ENCODE assay signal across 13 cellular contexts in genomic region chr6:14499804-14500203, GRCh38.
A peak's percentile ranks its signal among the peaks of the same experiment; 100 is the strongest.
DNase-seq lines count a peak whose midpoint lies in the region; ATAC-seq and TF ChIP-seq lines count a peak whose summit lies in the region.
"Had no signal": no experiment of that assay in that cellular context is flagged by ENCODE, and none has a peak within 500 bp of the region (broad histone marks: within the 10 kb centered on the region; RNA-seq: fewer than 3 reads in every experiment).

No MANE protein-coding gene starts in this region.

- no peak for TF ChIP-seq CTCF in epithelial cell of esophagus (IDR thresholded peaks at IDR 0.05; ENCODE audit: insufficient read depth, low read depth, low read length, missing control alignments)

- DNase-seq in EL, result peak; percentile 93
- DNase-seq in NCI-H82 (lab: John Stamatoyannopoulos, UW), result peak; percentile 94
- peak; percentile 68 for DNase-seq in epithelial cell of esophagus (ENCODE audit: low read depth)
- DNase-seq in non-pigmented ciliary epithelial cell (ENCODE audit: low read depth), result peak; percentile 70
- no peak for DNase-seq in GDM1 (lab: John Stamatoyannopoulos, UW)
- DNase-seq: activated T-cell treated with anti-CD3 and anti-CD28 coated beads, Interleukin-2, amount 50 U/mL, for 4 hours; dorsolateral prefrontal cortex; left ventricle myocardium superior; stimulated activated naive CD8-positive, alpha-beta T cell treated with anti-CD3 and anti-CD28 coated beads, Interleukin-15, Interleukin-2, amounts not matched to agents 100 U/mL and 50 U/mL, for 24 hours had no signal

- no peak overlapping the region for H3K4me3 ChIP-seq in epithelial cell of esophagus (ENCODE audit: low read length)
- H3K4me3 ChIP-seq: dorsolateral prefrontal cortex, skin epidermis had no signal

- no peak for ATAC-seq in HG03097 (IDR thresholded peaks at IDR 0.05; ENCODE audit: low FRiP score, unreplicated experiment)
- ATAC-seq in HG03025 (IDR thresholded peaks at IDR 0.05; ENCODE audit: low FRiP score, unreplicated experiment), result no peak
- no peak for ATAC-seq in GM19351 (IDR thresholded peaks at IDR 0.05; ENCODE audit: unreplicated experiment)
- ATAC-seq: activated T-cell treated with anti-CD3 and anti-CD28 coated beads, Interleukin-2, amount 50 U/mL, for 4 hours; left ventricle myocardium superior; stimulated activated naive CD8-positive, alpha-beta T cell treated with anti-CD3 and anti-CD28 coated beads, Interleukin-15, Interleukin-2, amounts not matched to agents 100 U/mL and 50 U/mL, for 24 hours had no signal
